Comparison of ENCODE assay signal across 1 cellular context in genomic region chr2:39436592-39437521, GRCh38.
TF ChIP-seq lines count a peak whose summit lies in the region.

MAP4K3 (minus strand) TSS chr2:39437285; CDS start chr2:39436987, 298 bp downstream.

TF ChIP-seq in HEK293, 187 proteins besides CTCF, POLR2A, EP300 and RAD21 (continued from another document and continues in another):
- no peak for TF ChIP-seq TSHZ1 (tag by site-specific recombination; IDR thresholded peaks at IDR 0.05; ENCODE audit: borderline replicate concordance)
- TF ChIP-seq IKZF3 (tag by site-specific recombination; IDR thresholded peaks at IDR 0.05) = peak; percentile 92
- TF ChIP-seq GLIS1 (tag by site-specific recombination; IDR thresholded peaks at IDR 0.05) = peak; percentile 25; the same call in 1 of the 2 replicates
- TF ChIP-seq ZNF114 (tag by site-specific recombination; IDR thresholded peaks at IDR 0.05) = no peak
- no peak for TF ChIP-seq ZNF24 (tag by site-specific recombination; IDR thresholded peaks at IDR 0.05)
- no peak for TF ChIP-seq ZNF785 (tag by site-specific recombination; IDR thresholded peaks at IDR 0.05)
- TF ChIP-seq ZNF302 (tag by site-specific recombination; IDR thresholded peaks at IDR 0.05; ENCODE audit: low read depth) = no peak
- TF ChIP-seq SP2 (tag by site-specific recombination; IDR thresholded peaks at IDR 0.05) = peak; percentile 71
- TF ChIP-seq HOXC10 (CRISPR knock-in tag; IDR thresholded peaks at IDR 0.05) = no peak
- no peak for TF ChIP-seq ZNF280D (tag by site-specific recombination; IDR thresholded peaks at IDR 0.05)
- no peak for TF ChIP-seq ZNF549 (tag by site-specific recombination; IDR thresholded peaks at IDR 0.05)
- TF ChIP-seq ZNF26 (tag by site-specific recombination; IDR thresholded peaks at IDR 0.05) = no peak
- peak; percentile 66; the same call in 1 of the 2 replicates for TF ChIP-seq GLIS2 (tag by site-specific recombination; IDR thresholded peaks at IDR 0.05)
- no peak for TF ChIP-seq ZNF174 (tag by site-specific recombination; IDR thresholded peaks at IDR 0.05)
- TF ChIP-seq ZNF366 (tag by site-specific recombination; conservative IDR thresholded peaks at IDR 0.05) = 0 out of 2 replicates have a peak, but pooled peaks have one; percentile 13
- TF ChIP-seq ZBTB44 (tag by site-specific recombination; IDR thresholded peaks at IDR 0.05) = no peak
- TF ChIP-seq ZNF654 (tag by site-specific recombination; IDR thresholded peaks at IDR 0.05; ENCODE audit: low read depth) = no peak
- TF ChIP-seq ZNF433 (tag by site-specific recombination; IDR thresholded peaks at IDR 0.05; ENCODE audit: low read depth) = no peak
- no peak for TF ChIP-seq ZNF155 (tag by site-specific recombination; IDR thresholded peaks at IDR 0.05)
- TF ChIP-seq ZNF626 (tag by site-specific recombination; IDR thresholded peaks at IDR 0.05) = no peak
- no peak for TF ChIP-seq ZNF48 (tag by site-specific recombination; IDR thresholded peaks at IDR 0.05)
- TF ChIP-seq ZNF133 (tag by site-specific recombination; IDR thresholded peaks at IDR 0.05) = no peak
- no peak for TF ChIP-seq ZNF544 (tag by site-specific recombination; IDR thresholded peaks at IDR 0.05)
- TF ChIP-seq ZNF776 (tag by site-specific recombination; IDR thresholded peaks at IDR 0.05; ENCODE audit: borderline replicate concordance) = no peak
- TF ChIP-seq ZBTB20 (tag by site-specific recombination; IDR thresholded peaks at IDR 0.05) = peak; percentile 42; the same call in 1 of the 2 replicates
- TF ChIP-seq ZNF747 (tag by site-specific recombination; IDR thresholded peaks at IDR 0.05) = no peak
- no peak for TF ChIP-seq ZNF510 (tag by site-specific recombination; IDR thresholded peaks at IDR 0.05; ENCODE audit: insufficient replicate concordance)
- TF ChIP-seq PRDM2 (tag by site-specific recombination; IDR thresholded peaks at IDR 0.05; ENCODE audit: borderline replicate concordance) = no peak
- no peak for TF ChIP-seq HIC1 (tag by site-specific recombination; IDR thresholded peaks at IDR 0.05)
- no peak for TF ChIP-seq ZSCAN30 (tag by site-specific recombination; IDR thresholded peaks at IDR 0.05)
- TF ChIP-seq MYNN (tag by site-specific recombination; IDR thresholded peaks at IDR 0.05; ENCODE audit: borderline replicate concordance) = no peak
- TF ChIP-seq ZNF639 (tag by site-specific recombination; IDR thresholded peaks at IDR 0.05) = no peak
- no peak for TF ChIP-seq ZNF660 (tag by site-specific recombination; IDR thresholded peaks at IDR 0.05)
- no peak for TF ChIP-seq ZFP69B (tag by site-specific recombination; IDR thresholded peaks at IDR 0.05)
- TF ChIP-seq ZNF112 (tag by site-specific recombination; IDR thresholded peaks at IDR 0.05) = no peak
- TF ChIP-seq ZNF501 (tag by site-specific recombination; IDR thresholded peaks at IDR 0.05) = 0 out of 2 replicates have a peak, but pooled peaks have one; percentile 53
- TF ChIP-seq GLI2 (tag by site-specific recombination; IDR thresholded peaks at IDR 0.05; ENCODE audit: borderline replicate concordance, low read depth) = no peak
- no peak for TF ChIP-seq ZNF239 (tag by site-specific recombination; IDR thresholded peaks at IDR 0.05)
- TF ChIP-seq ZNF184 (tag by site-specific recombination; IDR thresholded peaks at IDR 0.05) = no peak
- no peak for TF ChIP-seq ZNF677 (tag by site-specific recombination; IDR thresholded peaks at IDR 0.05)
- no peak for TF ChIP-seq HOXD13 (CRISPR knock-in tag; IDR thresholded peaks at IDR 0.05; ENCODE audit: borderline replicate concordance)
- 0 out of 2 replicates have a peak, but pooled peaks have one; percentile 35 for TF ChIP-seq ZNF2 (tag by site-specific recombination; IDR thresholded peaks at IDR 0.05)
- TF ChIP-seq ZBTB8A (tag by site-specific recombination; IDR thresholded peaks at IDR 0.05) = peak; percentile 65
